Comparison of ENCODE assay signal across 15 cellular contexts in genomic region chr1:210951279-210951678, GRCh38.
DNase-seq lines count a peak whose midpoint lies in the region; ATAC-seq and TF ChIP-seq lines count a peak whose summit lies in the region.
"Had no signal": no experiment of that assay in that cellular context is flagged by ENCODE, and none has a peak within 500 bp of the region (broad histone marks: within the 10 kb centered on the region; RNA-seq: fewer than 3 reads in every experiment).

No MANE protein-coding gene starts in this region.

- H4K5ac ChIP-seq in mesendoderm (ENCODE audit: low read length), result no peak overlapping the region

- no peak overlapping the region for H3K18ac ChIP-seq in mesendoderm (ENCODE audit: low read length)

- ATAC-seq in activated CD4-positive, CD25-positive, alpha-beta regulatory T cell treated with anti-CD3 and anti-CD28 coated beads, Interleukin-2, amount 50 U/mL, for 24 hours, result no peak
- ATAC-seq: CD8-positive, alpha-beta T cell; GM12878 had no signal

- no peak overlapping the region for H3K4me2 ChIP-seq in mesendoderm (ENCODE audit: low read length)

- H3K27ac ChIP-seq in A673 (ENCODE audit: low read depth, low read length, poor library complexity, severe bottlenecking), result no peak overlapping the region
- H3K27ac ChIP-seq in caudate nucleus (ENCODE audit: low read depth, low read length), result peak overlapping the region; percentile 26
- H3K27ac ChIP-seq in mesendoderm (ENCODE audit: low read depth, low read length), result no peak overlapping the region
- H3K27ac ChIP-seq: C4-2B had no signal

- H3K4me1 ChIP-seq in A673 (ENCODE audit: insufficient read depth, low read length, poor library complexity, severe bottlenecking) (no peaks in the 10 kb centered on the region), mesendoderm (ENCODE audit: control insufficient read depth, low read depth, low read length) (no peaks in the 10 kb centered on the region)

- H2AK5ac ChIP-seq in mesendoderm (ENCODE audit: low read length), result no peak overlapping the region

- H2BK120ac ChIP-seq in mesendoderm (ENCODE audit: low read depth, low read length), result no peak overlapping the region

- CTCF ChIA-PET in A673 (lab: Charles Lee), result no interaction called here

- H3K4me3 ChIP-seq in A673 (ENCODE audit: low read depth, low read length, poor library complexity, severe bottlenecking) (no peak overlapping the region), mesendoderm (ENCODE audit: low read length) (no peak overlapping the region)
- H3K4me3 ChIP-seq: GM12878 had no signal

- WGBS in mesendoderm (ENCODE audit: extremely low coverage, insufficient coverage, low lambda C conversion rate), result no CpG with 5 or more reads among the region's 7 CpGs

- H3K9me3 ChIP-seq in A673 (ENCODE audit: low read depth, low read length, poor library complexity, severe bottlenecking), result no peaks in the 10 kb centered on the region
- H3K9me3 ChIP-seq: BE2C had no signal

- H3K9ac ChIP-seq in mesendoderm (ENCODE audit: low read length), result no peak overlapping the region

- no peak overlapping the region for H4K8ac ChIP-seq in mesendoderm (ENCODE audit: low read depth, low read length)

- H2BK15ac ChIP-seq in mesendoderm (replicated peaks; ENCODE audit: low read depth), result no peak overlapping the region

- H3K23ac ChIP-seq in mesendoderm (ENCODE audit: low read length), result no peak overlapping the region

- H3K79me1 ChIP-seq in mesendoderm (ENCODE audit: low read length), result no peaks in the 10 kb centered on the region

- POLR2A ChIA-PET in A673 (lab: Charles Lee; ENCODE audit: low non-redundant PET), result no interaction called here

- no peaks in the 10 kb centered on the region for H3K79me2 ChIP-seq in mesendoderm (ENCODE audit: control insufficient read depth, insufficient read depth, low read length)

- no peak overlapping the region for H3K56ac ChIP-seq in mesendoderm (ENCODE audit: low read length)

- peak; percentile 12 for DNase-seq in A673 (ENCODE audit: low spot score)
- peak; percentile 60 for DNase-seq in G401 (ENCODE audit: low spot score)
- peak in 10 of 61 donors; percentile 11 to 76 (median 16) for DNase-seq in caudate nucleus (lab: John Stamatoyannopoulos, UW)
- DNase-seq in mesendoderm, result peak; percentile 10
- DNase-seq in T-helper 9 cell, result no peak
- DNase-seq in stimulated activated naive CD4-positive, alpha-beta T cell treated with Interleukin-2 at 50 U/mL for 16 hours (lab: John Stamatoyannopoulos, UW), result no peak
- no peak for DNase-seq in GM13977 (ENCODE audit: low spot score)
- DNase-seq: BE2C; CD8-positive, alpha-beta T cell; COR-L47; HCEC 1CT; HFFc6 had no signal

- in situ Hi-C loops in G401 (cut with HindIII; ENCODE audit: low sequenced_read_pairs), result no loop called here
- in situ Hi-C loops in GM13977 (cut with MboI; ENCODE audit: low pct_unique_long_range_greater_than_20kb, low sequenced_read_pairs, unreplicated experiment), result no loop called here

- H3K27me3 ChIP-seq in A673 (replicated peaks; ENCODE audit: insufficient read depth, low read depth, low read length, poor library complexity) (peaks cover 15% of the 10 kb centered on the region), mesendoderm (ENCODE audit: insufficient read depth, low read length, poor library complexity) (no peaks in the 10 kb centered on the region)
- H3K27me3 ChIP-seq: BE2C had no signal

- H3K4ac ChIP-seq in mesendoderm (ENCODE audit: low read depth, low read length), result no peak overlapping the region

- BruUV-seq in A673 (replicated peaks; lab: Mats Ljungman, UMichigan), result no TSS peak

- intact Hi-C loops in A673 (cut with micrococcal nuclease; ENCODE audit: unreplicated experiment), result no loop called here

- H3K36me3 ChIP-seq in A673 (ENCODE audit: insufficient read depth, low read length, poor library complexity, severe bottlenecking) (no peaks in the 10 kb centered on the region), mesendoderm (ENCODE audit: control insufficient read depth, insufficient read depth, low read length) (no peaks in the 10 kb centered on the region)
- H3K36me3 ChIP-seq: BE2C had no signal

- no peak overlapping the region for H2BK5ac ChIP-seq in mesendoderm (ENCODE audit: low read length)

- TF ChIP-seq CTCF in A673 (conservative IDR thresholded peaks at IDR 0.05; ENCODE audit: low read depth, low read length) (no peak), GM13977 (IDR thresholded peaks at IDR 0.05; ENCODE audit: extremely low read depth, insufficient read depth, missing control alignments) (no peak)

Comparison
In these comparisons a context has a peak if more than half of its experiments do, and no peak if none do; other contexts are left out.
1. DNase-seq: peak in A673 (single experiment), G401 (single experiment) and mesendoderm (single experiment); none in T-helper 9 cell (single experiment), stimulated activated naive CD4-positive, alpha-beta T cell treated with Interleukin-2 at 50 U/mL for 16 hours (single experiment) and GM13977 (single experiment).